ENCODE assay signal across 10 cellular contexts in the genomic region with DNA sequence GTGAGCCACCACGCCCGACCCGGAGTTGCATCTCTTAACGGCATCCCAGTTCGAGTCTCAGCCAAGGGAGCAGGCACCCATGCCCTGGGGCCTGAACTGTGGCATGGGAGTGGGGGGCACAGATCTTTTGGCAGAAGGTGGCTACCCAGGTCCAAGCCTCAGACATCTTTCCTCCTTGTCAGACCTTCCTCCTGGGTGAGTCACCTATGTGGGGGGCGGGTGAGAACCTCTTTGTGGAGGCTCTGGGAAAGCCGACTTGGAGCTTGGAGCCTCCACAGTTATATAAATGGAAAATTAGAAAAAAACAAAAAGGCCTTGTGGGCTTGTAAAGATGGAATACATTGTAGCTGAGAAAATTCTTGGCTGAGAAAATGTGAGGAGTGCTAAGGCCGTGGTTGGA.
DNase-seq lines count a peak whose midpoint lies in the region; ATAC-seq and TF ChIP-seq lines count a peak whose summit lies in the region.
"Had no signal": no experiment of that assay in that cellular context is flagged by ENCODE, and none has a peak within 500 bp of the region (broad histone marks: within the 10 kb centered on the region; RNA-seq: fewer than 3 reads in every experiment).

No MANE protein-coding gene starts in this region.

- H3K4me3 ChIP-seq in fibroblast of mammary gland (ENCODE audit: control insufficient read depth, low read depth, low read length) = no peak overlapping the region

- no peaks in the 10 kb centered on the region for H3K36me3 Mint-ChIP-seq in activated CD4-positive, alpha-beta memory T cell treated with anti-CD3 and anti-CD28 coated beads for 36 hours
- no peaks in the 10 kb centered on the region for H3K36me3 Mint-ChIP-seq in stimulated activated naive B cell treated with anti-CD40 and anti-IgM and Interleukin-4, amounts not matched to agents 10 μg/mL and 1 μg/mL and 100 μg/mL, for 72 hours

- peaks cover 79% of the 10 kb centered on the region for H3K4me1 Mint-ChIP-seq in activated CD4-positive, alpha-beta memory T cell treated with anti-CD3 and anti-CD28 coated beads for 36 hours (ENCODE audit: low read depth)
- peaks cover 23 to 56% of the 10 kb centered on the region in 2 donors for H3K4me1 Mint-ChIP-seq in stimulated activated naive B cell treated with anti-CD40 and anti-IgM and Interleukin-4, amounts not matched to agents 10 μg/mL and 1 μg/mL and 100 μg/mL, for 72 hours

- H3K9me3 Mint-ChIP-seq in activated CD4-positive, alpha-beta memory T cell treated with anti-CD3 and anti-CD28 coated beads for 36 hours = no peaks in the 10 kb centered on the region
- H3K9me3 Mint-ChIP-seq in stimulated activated naive B cell treated with anti-CD40 and anti-IgM and Interleukin-4, amounts not matched to agents 10 μg/mL and 1 μg/mL and 100 μg/mL, for 72 hours = no peaks in the 10 kb centered on the region

- ATAC-seq in stimulated activated naive B cell treated with anti-CD40 and anti-IgM and Interleukin-4, amounts not matched to agents 10 μg/mL and 1 μg/mL and 100 μg/mL, for 72 hours (replicated peaks) = no peak
- ATAC-seq in HG03520 (IDR thresholded peaks at IDR 0.05; ENCODE audit: unreplicated experiment) = no peak
- ATAC-seq in GM21737 (IDR thresholded peaks at IDR 0.05; ENCODE audit: unreplicated experiment) = no peak

- H3K27ac Mint-ChIP-seq in activated CD4-positive, alpha-beta memory T cell treated with anti-CD3 and anti-CD28 coated beads for 36 hours = peak overlapping the region; percentile 77
- peak overlapping the region; percentile 84 for H3K27ac Mint-ChIP-seq in stimulated activated naive B cell treated with anti-CD40 and anti-IgM and Interleukin-4, amounts not matched to agents 10 μg/mL and 1 μg/mL and 100 μg/mL, for 72 hours

- TF ChIP-seq CTCF in fibroblast of mammary gland (conservative IDR thresholded peaks at IDR 0.05; ENCODE audit: control insufficient read depth, insufficient read depth, low read depth, low read length) = no peak

- intact Hi-C loops in activated CD4-positive, alpha-beta memory T cell treated with anti-CD3 and anti-CD28 coated beads for 36 hours (cut with micrococcal nuclease) = loop anchor here (5.0 kb wide), 2 partner anchors 73 to 393 kb away; a partner anchor contains a TSS

- POLR2A ChIA-PET in activated CD4-positive, alpha-beta memory T cell treated with anti-CD3 and anti-CD28 coated beads for 36 hours (lab: Charles Lee) = interaction anchor here (0.7 to 3.2 kb wide), 5 partner anchors 9 to 72 kb away, joined by 3 to 14 read pairs (median 7); no protein-coding TSS in a partner anchor

- peak; percentile 62 for DNase-seq in NCI-H146 (lab: John Stamatoyannopoulos, UW)
- no peak for DNase-seq in NCI-H146 treated with DMSO at 0.1 percent for 48 hours (lab: John Stamatoyannopoulos, UW; ENCODE audit: unreplicated experiment)
- no peak for DNase-seq in activated CD4-positive, alpha-beta memory T cell treated with anti-CD3 and anti-CD28 coated beads for 36 hours
- peak; percentile 38 for DNase-seq in fibroblast of mammary gland (ENCODE audit: low read depth)
- no peak for DNase-seq in stimulated activated naive B cell treated with anti-CD40 and anti-IgM and Interleukin-4, amounts not matched to agents 10 μg/mL and 1 μg/mL and 100 μg/mL, for 72 hours
- DNase-seq in stimulated activated CD4-positive, alpha-beta T cell treated with anti-CD3 and anti-CD28 coated beads, Interleukin-12 subunit alpha, Interleukin-12 subunit beta, amount 100 ng/mL, for 4 hours = no peak
- DNase-seq: mammary epithelial cell, NCI-H187 had no signal

- H3K27me3 Mint-ChIP-seq in activated CD4-positive, alpha-beta memory T cell treated with anti-CD3 and anti-CD28 coated beads for 36 hours = no peaks in the 10 kb centered on the region
- H3K27me3 Mint-ChIP-seq in stimulated activated naive B cell treated with anti-CD40 and anti-IgM and Interleukin-4, amounts not matched to agents 10 μg/mL and 1 μg/mL and 100 μg/mL, for 72 hours = no peaks in the 10 kb centered on the region

- no peak overlapping the region for H3K4me3 Mint-ChIP-seq in activated CD4-positive, alpha-beta memory T cell treated with anti-CD3 and anti-CD28 coated beads for 36 hours
- no peak overlapping the region for H3K4me3 Mint-ChIP-seq in stimulated activated naive B cell treated with anti-CD40 and anti-IgM and Interleukin-4, amounts not matched to agents 10 μg/mL and 1 μg/mL and 100 μg/mL, for 72 hours

- CTCF ChIA-PET in activated CD4-positive, alpha-beta memory T cell treated with anti-CD3 and anti-CD28 coated beads for 36 hours (lab: Charles Lee) = interaction anchor here (0.6 to 11.1 kb wide), 13 partner anchors 9 to 494 kb away, joined by 3 to 85 read pairs (median 13); a partner anchor contains a TSS

Comparison
In these comparisons a context has a peak if more than half of its experiments do, and no peak if none do; other contexts are left out.
1. DNase-seq: peak in NCI-H146 (single experiment) and fibroblast of mammary gland (single experiment); none in NCI-H146 treated with DMSO at 0.1 percent for 48 hours (single experiment), activated CD4-positive, alpha-beta memory T cell treated with anti-CD3 and anti-CD28 coated beads for 36 hours (single experiment), stimulated activated naive B cell treated with anti-CD40 and anti-IgM and Interleukin-4, amounts not matched to agents 10 μg/mL and 1 μg/mL and 100 μg/mL, for 72 hours (single experiment) and stimulated activated CD4-positive, alpha-beta T cell treated with anti-CD3 and anti-CD28 coated beads, Interleukin-12 subunit alpha, Interleukin-12 subunit beta, amount 100 ng/mL, for 4 hours (single experiment).